Comparison of ENCODE assay signal across 22 cellular contexts in genomic region chr2:43397411-43397810, GRCh38.
"Had no signal": no experiment of that assay in that cellular context is flagged by ENCODE, and none has a peak within 500 bp of the region (broad histone marks: within the 10 kb centered on the region; RNA-seq: fewer than 3 reads in every experiment).

No MANE protein-coding gene starts in this region.

- H3K9me3 Mint-ChIP-seq: activated T-helper 17 cell treated with anti-CD3 and anti-CD28 coated beads, Interleukin-2, amount 50 U/mL, for 72 hours; natural killer cell; stimulated activated naive CD8-positive, alpha-beta T cell treated with anti-CD3 and anti-CD28 coated beads, Interleukin-15, Interleukin-2, amounts not matched to agents 100 ng/mL and 50 ng/mL, for 24 hours had no signal

- H3K27me3 Mint-ChIP-seq: activated naive CD8-positive, alpha-beta T cell; activated T-helper 17 cell treated with anti-CD3 and anti-CD28 coated beads, Interleukin-2, amount 50 U/mL, for 72 hours; stimulated activated naive CD8-positive, alpha-beta T cell treated with anti-CD3 and anti-CD28 coated beads, Interleukin-15, Interleukin-2, amounts not matched to agents 100 ng/mL and 50 ng/mL, for 24 hours had no signal

- H3K36me3 ChIP-seq: adrenal gland, ascending aorta, brain microvascular endothelial cell, transverse colon had no signal

- ATAC-seq: activated CD4-positive, CD25-positive, alpha-beta regulatory T cell treated with anti-CD3 and anti-CD28 coated beads, Interleukin-2, amount 50 U/mL, for 24 hours; activated CD8-positive, alpha-beta T cell treated with anti-CD3 and anti-CD28 coated beads, Interleukin-2, amount 10 ng/mL, durations not matched to agents 7 days and 5 days; activated T-helper 17 cell treated with anti-CD3 and anti-CD28 coated beads, Interleukin-2, amount 50 U/mL, for 72 hours; natural killer cell had no signal

- H3K9me3 ChIP-seq: adrenal gland, ascending aorta, transverse colon had no signal

- H3K4me3 Mint-ChIP-seq: activated CD8-positive, alpha-beta T cell treated with anti-CD3 and anti-CD28 coated beads, Interleukin-2, amount 10 ng/mL, durations not matched to agents 7 days and 5 days; activated naive CD8-positive, alpha-beta T cell; activated T-helper 17 cell treated with anti-CD3 and anti-CD28 coated beads, Interleukin-2, amount 50 U/mL, for 72 hours; natural killer cell; stimulated activated naive CD8-positive, alpha-beta T cell treated with anti-CD3 and anti-CD28 coated beads, Interleukin-15, Interleukin-2, amounts not matched to agents 100 ng/mL and 50 ng/mL, for 24 hours had no signal

- H3K27me3 ChIP-seq: adrenal gland, ascending aorta, brain microvascular endothelial cell, transverse colon had no signal

- H3K4me3 ChIP-seq: adrenal gland, ascending aorta, lung, SK-N-MC, transverse colon had no signal

- H3K27ac ChIP-seq: brain microvascular endothelial cell, SK-N-MC, VCaP had no signal

- DNase-seq: activated CD4-positive, alpha-beta T cell treated with anti-CD3 and anti-CD28 coated beads, Interleukin-2, amount 50 U/mL, for 1 hour; activated CD8-positive, alpha-beta T cell treated with anti-CD3 and anti-CD28 coated beads, Interleukin-2, amount 10 ng/mL, durations not matched to agents 7 days and 5 days; adrenal gland; brain microvascular endothelial cell; caudate nucleus; dermis blood vessel endothelial cell; effector CD8-positive, alpha-beta T cell; erythroblast; foreskin fibroblast; natural killer cell; retina; stimulated activated CD4-positive, alpha-beta T cell treated with anti-CD3 and anti-CD28 coated beads, Interleukin-1b, Interleukin-23, amount 100 ng/mL, for 48 hours; substantia nigra; transverse colon had no signal

- H3K27ac Mint-ChIP-seq: activated CD8-positive, alpha-beta T cell treated with anti-CD3 and anti-CD28 coated beads, Interleukin-2, amount 10 ng/mL, durations not matched to agents 7 days and 5 days; activated naive CD8-positive, alpha-beta T cell; activated T-helper 17 cell treated with anti-CD3 and anti-CD28 coated beads, Interleukin-2, amount 50 U/mL, for 72 hours; natural killer cell; stimulated activated naive CD8-positive, alpha-beta T cell treated with anti-CD3 and anti-CD28 coated beads, Interleukin-15, Interleukin-2, amounts not matched to agents 100 ng/mL and 50 ng/mL, for 24 hours had no signal
